8 cellular contexts compared by ENCODE assay signal in the genomic region with DNA sequence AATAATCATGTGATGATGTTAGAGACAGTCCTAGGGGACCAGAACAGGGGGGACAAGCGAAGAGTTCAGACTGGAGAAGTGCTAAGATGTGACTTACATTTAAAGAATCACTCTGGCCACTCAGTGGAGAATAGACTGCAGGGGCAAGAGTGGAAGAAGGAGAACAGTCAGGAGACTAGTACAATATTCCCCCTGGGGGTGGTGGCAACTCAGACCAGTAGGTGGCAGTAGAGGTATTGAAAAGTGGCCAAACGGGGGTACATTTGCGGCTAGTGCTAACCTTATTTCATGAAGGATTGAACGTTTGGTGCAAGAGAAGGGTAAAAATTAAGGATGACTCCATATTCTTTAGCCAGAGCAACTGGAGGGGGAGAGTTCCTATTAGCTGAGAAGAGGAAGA. TPM values are rescaled to one million over a fixed set of nuclear protein-coding genes. Genes with fewer than 3 reads are reported as not detected.
DNase-seq lines count a peak whose midpoint lies in the region; ATAC-seq, FAIRE-seq and TF ChIP-seq lines count a peak whose summit lies in the region.

No MANE protein-coding gene starts in this region.

- no peak overlapping the region for H3K4me3 Mint-ChIP-seq in endodermal cell

- no peaks in the 10 kb centered on the region for H3K27me3 Mint-ChIP-seq in endodermal cell (ENCODE audit: insufficient read depth)

- H3K27me3 ChIP-seq in endodermal cell (ENCODE audit: control insufficient read depth, insufficient read depth, low read length, poor library complexity, severe bottlenecking) = no peaks in the 10 kb centered on the region
- peaks cover 0 to 20% of the 10 kb centered on the region in 2 donors for H3K27me3 ChIP-seq in tibial nerve

- H3K36me3 Mint-ChIP-seq in endodermal cell (ENCODE audit: low read depth) = no peaks in the 10 kb centered on the region

- ATAC-seq in mucosa of descending colon (peak; percentile 45), omental fat pad (ENCODE audit: low FRiP score) (no peak)

- H3K9ac ChIP-seq in endodermal cell (ENCODE audit: extremely low read depth, low read length, poor library complexity, severe bottlenecking) = no peak overlapping the region

- no peak overlapping the region for H3K27ac Mint-ChIP-seq in endodermal cell

- H3K9me3 ChIP-seq in endodermal cell (ENCODE audit: control insufficient read depth, low read length) = no peaks in the 10 kb centered on the region
- H3K9me3 ChIP-seq in mucosa of descending colon = no peaks in the 10 kb centered on the region
- no peaks in the 10 kb centered on the region for H3K9me3 ChIP-seq in tibial nerve

- H3K36me3 ChIP-seq in endodermal cell (ENCODE audit: control insufficient read depth, insufficient read depth, low read length) = no peaks in the 10 kb centered on the region
- H3K36me3 ChIP-seq in mucosa of descending colon (ENCODE audit: low read depth) = no peaks in the 10 kb centered on the region
- no peaks in the 10 kb centered on the region for H3K36me3 ChIP-seq in tibial nerve

- H3K4me3 ChIP-seq in endodermal cell (ENCODE audit: low read length) = no peak overlapping the region
- no peak overlapping the region for H3K4me3 ChIP-seq in mucosa of descending colon
- H3K4me3 ChIP-seq in tibial nerve = no peak overlapping the region

- H3K4me1 ChIP-seq in endodermal cell (ENCODE audit: control insufficient read depth, insufficient read depth, low read length) (no peaks in the 10 kb centered on the region), mucosa of descending colon (ENCODE audit: low read depth) (no peaks in the 10 kb centered on the region), tibial nerve (no peaks in the 10 kb centered on the region)

- no peak for TF ChIP-seq POLR2A in H54 (IDR thresholded peaks at IDR 0.05; ENCODE audit: low read depth, low read length)
- TF ChIP-seq POLR2A in tibial nerve (IDR thresholded peaks at IDR 0.05) = no peak

- WGBS in endodermal cell (ENCODE audit: insufficient coverage in 1 of 2, insufficient read length in 1 of 2), 2 experiments = 0 to 11% methylated on average over 1 to 4 of the region's 4 CpGs
- 16 to 22% methylated on average over 4 of the region's 4 CpGs for WGBS in tibial nerve, 2 donors

- FAIRE-seq in H54 (lab: Jason Lieb, UNC) = no peak

- H3K4me1 Mint-ChIP-seq in endodermal cell = peaks cover 6% of the 10 kb centered on the region

- no peak overlapping the region for H3K27ac ChIP-seq in C4-2B
- H3K27ac ChIP-seq in endodermal cell (ENCODE audit: low read depth, low read length) = no peak overlapping the region
- H3K27ac ChIP-seq in tibial nerve = no peak overlapping the region

- no peak for TF ChIP-seq EP300 in tibial nerve (IDR thresholded peaks at IDR 0.05)

- intact Hi-C loops in mucosa of descending colon (cut with DNase I, micrococcal nuclease) = loop anchor here in 1 of 2 donors (5.0 kb wide), 1 partner anchor 69 kb away; no protein-coding TSS in a partner anchor

- peak; percentile 0 for DNase-seq in H54 (ENCODE audit: insufficient read length, low spot score)
- DNase-seq in NCI-H446 (lab: John Stamatoyannopoulos, UW) = peak; percentile 11 to 69
- peak; percentile 42 for DNase-seq in activated CD4-positive, alpha-beta T cell treated with anti-CD3 and anti-CD28 coated beads, Interleukin-2, amount 50 U/mL, for 1 hour
- DNase-seq in endodermal cell = peak; percentile 94
- DNase-seq in mucosa of descending colon = peak in 2 of 3 donors; percentile 45 to 74
- DNase-seq in tibial nerve (ENCODE audit: low spot score in 2 of 2) = peak in 1 of 2 donors; percentile 36
- no peak for DNase-seq in omental fat pad (ENCODE audit: low spot score)

- TF ChIP-seq CTCF in C4-2B (conservative IDR thresholded peaks at IDR 0.05) (peak; percentile 77), endodermal cell (conservative IDR thresholded peaks at IDR 0.05) (peak; percentile 89), mucosa of descending colon (IDR thresholded peaks at IDR 0.05) (no peak), tibial nerve (IDR thresholded peaks at IDR 0.05) (peak; percentile 18 to 38 (median 33)), omental fat pad (IDR thresholded peaks at IDR 0.05) (no peak)

- H3K9me3 Mint-ChIP-seq in endodermal cell = no peaks in the 10 kb centered on the region

RNA-seq across cellular contexts. Expression of a gene that starts 2.7 kb away (rescaled TPM):
- total RNA-seq in endodermal cell (not detected), mucosa of descending colon (1 to 10 TPM; 2.4 to 5.4 (median 3.8) TPM), tibial nerve (1 to 10 TPM; 1.8 to 5.9 (median 3.4) TPM), omental fat pad (10 to 100 TPM in 1 of 4 donors, 1 to 10 TPM in 3; 1.7 to 12.9 (median 2.8) TPM)
- polyA plus RNA-seq in endodermal cell (2013, experiment 1 of 2) = not detected
- polyA plus RNA-seq in endodermal cell (2013, experiment 2 of 2) = not detected

RNA-seq across cellular contexts. Expression of a gene that starts 4.7 kb away (rescaled TPM):
- 10 to 100 TPM; 21.0 to 34.2 TPM for total RNA-seq in endodermal cell
- polyA plus RNA-seq in endodermal cell (2013, experiment 1 of 2) = 20.4 TPM
- polyA plus RNA-seq in endodermal cell (2013, experiment 2 of 2) = 20.5 TPM
- 1 to 10 TPM; 6.0 to 9.7 (median 8.4) TPM for total RNA-seq in mucosa of descending colon
- 10 to 100 TPM; 10.6 to 27.6 (median 23.4) TPM for total RNA-seq in tibial nerve
- 10 to 100 TPM in 3 of 4 donors, 1 to 10 TPM in 1; 9.8 to 54.7 (median 25.0) TPM for total RNA-seq in omental fat pad

Comparison
In these comparisons a context has a peak if more than half of its experiments do, and no peak if none do; other contexts are left out.
1. CTCF ChIP-seq: peak in C4-2B (single experiment), endodermal cell (single experiment) and tibial nerve (5 of 5); none in mucosa of descending colon (single experiment) and omental fat pad (0 of 3).